ENCODE assay signal across 25 cellular contexts in the genomic region with DNA sequence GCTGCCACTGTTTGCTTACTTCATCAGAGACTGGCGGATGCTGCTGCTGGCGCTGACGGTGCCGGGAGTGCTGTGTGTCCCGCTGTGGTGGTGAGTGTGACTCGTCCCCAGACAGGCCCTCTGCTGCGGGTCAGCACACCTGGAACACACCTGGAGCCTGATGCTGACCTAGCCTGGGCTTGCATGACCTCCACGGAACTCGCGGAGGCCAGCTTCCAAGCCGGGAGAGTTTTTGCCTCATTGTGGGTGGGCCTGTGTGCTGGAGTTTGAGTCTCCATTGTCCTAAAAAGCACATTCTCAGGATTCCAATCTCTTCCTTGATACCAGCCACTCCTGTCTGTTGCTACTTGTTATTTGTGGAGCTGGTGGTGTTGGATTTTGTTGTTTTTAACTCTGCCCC. TPM values are rescaled to one million over a fixed set of nuclear protein-coding genes. Genes with fewer than 3 reads are reported as not detected.
DNase-seq lines count a peak whose midpoint lies in the region; ATAC-seq, FAIRE-seq and TF ChIP-seq lines count a peak whose summit lies in the region.
"Had no signal": no experiment of that assay in that cellular context is flagged by ENCODE, and none has a peak within 500 bp of the region (broad histone marks: within the 10 kb centered on the region; RNA-seq: fewer than 3 reads in every experiment).

No MANE protein-coding gene starts in this region.

- H3K18ac ChIP-seq in neuronal stem cell (ENCODE audit: low read length) = peak overlapping the region; percentile 94

- H3K4me1 Mint-ChIP-seq in astrocyte (ENCODE audit: low read depth, unreplicated experiment) = peaks cover 7% of the 10 kb centered on the region
- H3K4me1 Mint-ChIP-seq: B cell; stimulated activated naive CD8-positive, alpha-beta T cell treated with anti-CD3 and anti-CD28 coated beads, Interleukin-15, amount 100 ng/mL, for 72 hours had no signal

- H2BK120ac ChIP-seq in neuronal stem cell (ENCODE audit: low read depth, low read length) = no peak overlapping the region

- ATAC-seq in GM21529 (IDR thresholded peaks at IDR 0.05; ENCODE audit: unreplicated experiment) = no peak
- ATAC-seq: activated CD8-positive, alpha-beta T cell treated with anti-CD3 and anti-CD28 coated beads, Interleukin-2, amount 10 ng/mL, durations not matched to agents 7 days and 5 days; gastroesophageal sphincter; left cardiac atrium; stimulated activated naive CD8-positive, alpha-beta T cell treated with anti-CD3 and anti-CD28 coated beads, Interleukin-15, amount 100 ng/mL, for 72 hours had no signal

- no peak overlapping the region for H2BK5ac ChIP-seq in neuronal stem cell (ENCODE audit: low read length)

- peak overlapping the region; percentile 87 for H3K23ac ChIP-seq in neuronal stem cell (ENCODE audit: low read depth, low read length, poor library complexity)

- H3K27ac ChIP-seq in astrocyte (ENCODE audit: low read depth, low read length) (no peak overlapping the region), iPS DF 6.9 (ENCODE audit: low read length) (no peak overlapping the region), neuronal stem cell (replicated peaks; ENCODE audit: low read length) (peak overlapping the region; percentile 50)
- no peak overlapping the region for H3K27ac ChIP-seq in effector memory CD4-positive, alpha-beta T cell (ENCODE audit: insufficient read depth, low read length, poor library complexity, severe bottlenecking)
- H3K27ac ChIP-seq: brain microvascular endothelial cell, gastroesophageal sphincter, right atrium auricular region, SK-N-MC, tibial nerve had no signal

- H3K4me1 ChIP-seq in astrocyte (ENCODE audit: insufficient read depth, low read length) (peaks cover 5% of the 10 kb centered on the region), iPS DF 6.9 (ENCODE audit: control insufficient read depth, insufficient read depth, low read length) (peaks cover 5% of the 10 kb centered on the region; the same call in 1 of the 2 replicates), neuronal stem cell (ENCODE audit: control insufficient read depth in 2 of 2, insufficient read depth in 1 of 2, low read depth in 1 of 2, low read length in 2 of 2) (peaks cover 13% of the 10 kb centered on the region in 2 donors)
- no peaks in the 10 kb centered on the region for H3K4me1 ChIP-seq in effector memory CD4-positive, alpha-beta T cell (ENCODE audit: control insufficient read depth, insufficient read depth, low read length, poor library complexity, severe bottlenecking)
- H3K4me1 ChIP-seq: gastroesophageal sphincter, right atrium auricular region had no signal

- no peaks in the 10 kb centered on the region for H3K79me2 ChIP-seq in astrocyte (ENCODE audit: insufficient read depth, low read length)

- TF ChIP-seq CTCF in astrocyte (IDR thresholded peaks at IDR 0.05; ENCODE audit: insufficient read depth, low read depth, low read length) = no peak

- H3K27me3 Mint-ChIP-seq in astrocyte (ENCODE audit: low read depth, unreplicated experiment) = no peaks in the 10 kb centered on the region
- H3K27me3 Mint-ChIP-seq: activated T-cell treated with anti-CD3 and anti-CD28 coated beads, Interleukin-2, amount 50 U/mL, for 24 hours; B cell; stimulated activated naive CD8-positive, alpha-beta T cell treated with anti-CD3 and anti-CD28 coated beads, Interleukin-15, amount 100 ng/mL, for 72 hours had no signal

- H2AFZ ChIP-seq in astrocyte (ENCODE audit: low read depth, low read length) (no peak overlapping the region), neuronal stem cell (ENCODE audit: low read length) (peak overlapping the region; percentile 66)

- peaks cover 5% of the 10 kb centered on the region for H4K20me1 ChIP-seq in astrocyte (ENCODE audit: insufficient read depth, low read length)

- H3K4me2 ChIP-seq in astrocyte (ENCODE audit: low read length) (no peak overlapping the region), neuronal stem cell (ENCODE audit: insufficient read depth, low read length, poor library complexity, severe bottlenecking) (peak overlapping the region; percentile 50)

- peak overlapping the region; percentile 48 for H3K14ac ChIP-seq in neuronal stem cell (ENCODE audit: low read length)

- H2BK15ac ChIP-seq in neuronal stem cell (ENCODE audit: low read length) = no peak overlapping the region

- H2BK12ac ChIP-seq in neuronal stem cell (ENCODE audit: low read length) = peak overlapping the region; percentile 93

- H2AK5ac ChIP-seq in neuronal stem cell (ENCODE audit: low read depth, low read length) = no peak overlapping the region

- no peak overlapping the region for H3K9ac ChIP-seq in astrocyte (ENCODE audit: low read length)
- H3K9ac ChIP-seq in neuronal stem cell (ENCODE audit: low read depth, low read length, poor library complexity) = no peak overlapping the region

- no peaks in the 10 kb centered on the region for H3K36me3 ChIP-seq in H7 (replicated peaks; ENCODE audit: control insufficient read depth, insufficient read depth, low read length)
- H3K36me3 ChIP-seq in astrocyte (ENCODE audit: insufficient read depth, low read length) = peaks cover 2% of the 10 kb centered on the region
- no peaks in the 10 kb centered on the region for H3K36me3 ChIP-seq in iPS DF 6.9 (ENCODE audit: control insufficient read depth, insufficient read depth, low read length)
- H3K36me3 ChIP-seq in neuronal stem cell (replicated peaks in 1 of 2; ENCODE audit: control insufficient read depth in 2 of 2, insufficient read depth in 2 of 2, low read length in 2 of 2) = no peaks in the 10 kb centered on the region
- no peaks in the 10 kb centered on the region for H3K36me3 ChIP-seq in effector memory CD4-positive, alpha-beta T cell (ENCODE audit: control insufficient read depth, insufficient read depth, low read length)
- H3K36me3 ChIP-seq: brain microvascular endothelial cell, right atrium auricular region had no signal

- DNase-seq in H7 (peak; percentile 73), astrocyte (ENCODE audit: low read depth) (no peak), iPS DF 6.9 (ENCODE audit: low read depth, low spot score) (peak; percentile 20), neuronal stem cell (ENCODE audit: low spot score) (peak; percentile 66), GM03348 (ENCODE audit: low spot score) (no peak)
- DNase-seq in stimulated activated CD4-positive, alpha-beta T cell treated with anti-CD3 and anti-CD28 coated beads, Interleukin-4, amount 100 ng/mL, for 24 hours = no peak
- no peak for DNase-seq in effector memory CD4-positive, alpha-beta T cell
- DNase-seq: activated CD8-positive, alpha-beta T cell treated with anti-CD3 and anti-CD28 coated beads, Interleukin-2, amount 10 ng/mL, durations not matched to agents 7 days and 5 days; activated T-cell treated with anti-CD3 and anti-CD28 coated beads, Interleukin-2, amount 50 U/mL, for 24 hours; brain microvascular endothelial cell; DMS79; left cardiac atrium; NCI-H187; NCI-H2227 treated with DMSO at 0.1 percent for 48 hours; NCI-H69; stimulated activated naive CD8-positive, alpha-beta T cell treated with anti-CD3 and anti-CD28 coated beads, Interleukin-15, amount 100 ng/mL, for 72 hours had no signal

- no peaks in the 10 kb centered on the region for H3K9me3 Mint-ChIP-seq in astrocyte (ENCODE audit: unreplicated experiment)
- H3K9me3 Mint-ChIP-seq: activated T-cell treated with anti-CD3 and anti-CD28 coated beads, Interleukin-2, amount 50 U/mL, for 24 hours; stimulated activated naive CD8-positive, alpha-beta T cell treated with anti-CD3 and anti-CD28 coated beads, Interleukin-15, amount 100 ng/mL, for 72 hours; T-helper 1 cell treated with Interleukin-12 subunit alpha and Interleukin-12 subunit beta and Interleukin-4 antibody, amounts not matched to agents 30 μg/mL and 1 μg/mL, for 36 hours had no signal

- H3K36me3 Mint-ChIP-seq in astrocyte (ENCODE audit: low read depth, unreplicated experiment) = peaks cover 5% of the 10 kb centered on the region

- peak overlapping the region; percentile 75 for H4K91ac ChIP-seq in neuronal stem cell (ENCODE audit: low read depth, low read length, poor library complexity)

- no peaks in the 10 kb centered on the region for H3K79me1 ChIP-seq in neuronal stem cell (ENCODE audit: low read depth, low read length)

- H4K8ac ChIP-seq in neuronal stem cell (ENCODE audit: low read depth, low read length) = no peak overlapping the region

- H3K9me3 ChIP-seq in astrocyte (ENCODE audit: insufficient read depth, low read depth, low read length) (no peaks in the 10 kb centered on the region), iPS DF 6.9 (ENCODE audit: control insufficient read depth, insufficient read depth, low read length) (no peaks in the 10 kb centered on the region), neuronal stem cell (replicated peaks in 1 of 2; ENCODE audit: control insufficient read depth in 2 of 2, insufficient read depth in 1 of 2, low read depth in 1 of 2, low read length in 2 of 2) (no peaks in the 10 kb centered on the region)
- H3K9me3 ChIP-seq in effector memory CD4-positive, alpha-beta T cell (ENCODE audit: control insufficient read depth, low read length) = no peaks in the 10 kb centered on the region
- H3K9me3 ChIP-seq: gastroesophageal sphincter, right atrium auricular region, tibial nerve had no signal

- no peak overlapping the region for H3K4me3 Mint-ChIP-seq in astrocyte (ENCODE audit: unreplicated experiment)
- H3K4me3 Mint-ChIP-seq: activated CD8-positive, alpha-beta T cell treated with anti-CD3 and anti-CD28 coated beads, Interleukin-2, amount 10 ng/mL, durations not matched to agents 7 days and 5 days; activated T-cell treated with anti-CD3 and anti-CD28 coated beads, Interleukin-2, amount 50 U/mL, for 24 hours; B cell; stimulated activated naive CD8-positive, alpha-beta T cell treated with anti-CD3 and anti-CD28 coated beads, Interleukin-15, amount 100 ng/mL, for 72 hours; T-helper 1 cell treated with Interleukin-12 subunit alpha and Interleukin-12 subunit beta and Interleukin-4 antibody, amounts not matched to agents 30 μg/mL and 1 μg/mL, for 36 hours had no signal

- H3K4me3 ChIP-seq in H7 (ENCODE audit: insufficient read depth, low read depth, low read length) = no peak overlapping the region
- no peak overlapping the region for H3K4me3 ChIP-seq in astrocyte (ENCODE audit: insufficient read depth, low read depth, low read length)
- H3K4me3 ChIP-seq in iPS DF 6.9 (ENCODE audit: low read length) = no peak overlapping the region
- H3K4me3 ChIP-seq in neuronal stem cell (ENCODE audit: low read length in 2 of 2) = peak overlapping the region in 1 of 2 donors; percentile 41
- H3K4me3 ChIP-seq in effector memory CD4-positive, alpha-beta T cell (ENCODE audit: insufficient read depth, low read depth, low read length, poor library complexity, severe bottlenecking) = no peak overlapping the region
- H3K4me3 ChIP-seq: gastroesophageal sphincter, right atrium auricular region, SK-N-MC, tibial nerve had no signal

- no peak for FAIRE-seq in astrocyte (lab: Jason Lieb, UNC)
- FAIRE-seq: H54, HTR-8/SVneo had no signal

- H3K4ac ChIP-seq in neuronal stem cell (ENCODE audit: low read length) = peak overlapping the region; percentile 28

- H3K27ac Mint-ChIP-seq in astrocyte (ENCODE audit: unreplicated experiment) = peak overlapping the region; percentile 9
- H3K27ac Mint-ChIP-seq: activated CD8-positive, alpha-beta T cell treated with anti-CD3 and anti-CD28 coated beads, Interleukin-2, amount 10 ng/mL, durations not matched to agents 7 days and 5 days; activated T-cell treated with anti-CD3 and anti-CD28 coated beads, Interleukin-2, amount 50 U/mL, for 24 hours; B cell; stimulated activated naive CD8-positive, alpha-beta T cell treated with anti-CD3 and anti-CD28 coated beads, Interleukin-15, amount 100 ng/mL, for 72 hours; T-helper 1 cell treated with Interleukin-12 subunit alpha and Interleukin-12 subunit beta and Interleukin-4 antibody, amounts not matched to agents 30 μg/mL and 1 μg/mL, for 36 hours had no signal

- H3K27me3 ChIP-seq in H7 (ENCODE audit: control insufficient read depth, insufficient read depth, low read length) (no peaks in the 10 kb centered on the region), astrocyte (ENCODE audit: insufficient read depth, low read length) (no peaks in the 10 kb centered on the region), iPS DF 6.9 (ENCODE audit: control insufficient read depth, insufficient read depth, low read length) (no peaks in the 10 kb centered on the region), neuronal stem cell (ENCODE audit: control insufficient read depth in 3 of 3, insufficient read depth in 3 of 3, low read depth in 1 of 3, low read length in 3 of 3) (no peaks in the 10 kb centered on the region)
- no peaks in the 10 kb centered on the region for H3K27me3 ChIP-seq in effector memory CD4-positive, alpha-beta T cell (replicated peaks; ENCODE audit: control insufficient read depth, insufficient read depth, low read length, poor library complexity, severe bottlenecking)
- H3K27me3 ChIP-seq: brain microvascular endothelial cell, gastroesophageal sphincter, right atrium auricular region, tibial nerve had no signal

- no CpG with 5 or more reads among the region's 11 CpGs for WGBS in iPS DF 6.9 (ENCODE audit: insufficient coverage, insufficient read length)
- WGBS in neuronal stem cell (ENCODE audit: extremely low coverage in 2 of 2, insufficient read length in 2 of 2, insufficient replicate concordance in 1 of 2), 2 donors = no CpG with 5 or more reads among the region's 11 CpGs

RNA-seq across cellular contexts. Expression of a gene that starts 28.1 kb away (rescaled TPM):
- total RNA-seq in H7 (2014; rRNA removed; shearing (Covaris generic)) = 0.17 and 0.81 TPM in 2 replicates
- 4.1 and 4.5 TPM in 2 replicates for total RNA-seq in astrocyte
- 0.10 TPM for polyA plus RNA-seq in neuronal stem cell (2013, experiment 1 of 2)
- 0.06 TPM for polyA plus RNA-seq in neuronal stem cell (2013, experiment 2 of 2)
- total RNA-seq: activated CD8-positive, alpha-beta T cell treated with anti-CD3 and anti-CD28 coated beads, Interleukin-2, amount 10 ng/mL, durations not matched to agents 7 days and 5 days; B cell had no signal

RNA-seq across cellular contexts. Expression of a gene that starts 47.2 kb away (rescaled TPM):
- 0.76 and 1.6 TPM in 2 replicates for total RNA-seq in H7 (2014; rRNA removed; shearing (Covaris generic))
- total RNA-seq in astrocyte = 5.8 and 8.3 TPM in 2 replicates
- 2.5 TPM for polyA plus RNA-seq in neuronal stem cell (2013, experiment 1 of 2)
- polyA plus RNA-seq in neuronal stem cell (2013, experiment 2 of 2) = 1.9 TPM

Comparison
In these comparisons a context has a peak if more than half of its experiments do, and no peak if none do; other contexts are left out.
1. DNase-seq: peak in H7 (single experiment), iPS DF 6.9 (single experiment) and neuronal stem cell (single experiment); none in astrocyte (single experiment), stimulated activated CD4-positive, alpha-beta T cell treated with anti-CD3 and anti-CD28 coated beads, Interleukin-4, amount 100 ng/mL, for 24 hours (single experiment), effector memory CD4-positive, alpha-beta T cell (0 of 3) and GM03348 (single experiment).